ENCODE assay signal across 18 cellular contexts in genomic region chr13:75569576-75569975, GRCh38. TPM values are rescaled to one million over a fixed set of nuclear protein-coding genes. Genes with fewer than 3 reads are reported as not detected.
"Had no signal": no experiment of that assay in that cellular context is flagged by ENCODE, and none has a peak within 500 bp of the region (broad histone marks: within the 10 kb centered on the region; RNA-seq: fewer than 3 reads in every experiment).

No MANE protein-coding gene starts in this region.

- H3K4me3 Mint-ChIP-seq: activated CD4-positive, alpha-beta memory T cell treated with anti-CD3 and anti-CD28 coated beads for 36 hours; activated naive CD8-positive, alpha-beta T cell treated with anti-CD3 and anti-CD28 coated beads, Interleukin-2, amount 50 U/mL, for 24 hours; activated T-helper 1 cell treated with anti-CD3 and anti-CD28 coated beads, Interleukin-12 subunit alpha, Interleukin-12 subunit beta, Interleukin-2, Interleukin-4 antibody, amounts not matched to agents 30 ng/mL and 10 ng/mL and 1 ng/mL, durations not matched to agents 14 hours and 24 hours and 36 hours; dendritic cell treated with granulocyte-macrophage colony-stimulating factor and Interleukin-4, amounts not matched to agents 40 ng/mL and 50 ng/mL, for 4 days; natural killer cell; stimulated activated effector memory CD8-positive, alpha-beta T cell treated with anti-CD3 and anti-CD28 coated beads, Interleukin-12 subunit alpha, Interleukin-12 subunit beta, amount 100 ng/mL, for 72 hours; WTC11 had no signal

- H3K9me3 Mint-ChIP-seq: activated CD4-positive, alpha-beta memory T cell treated with anti-CD3 and anti-CD28 coated beads for 36 hours; activated naive CD8-positive, alpha-beta T cell treated with anti-CD3 and anti-CD28 coated beads, Interleukin-2, amount 50 U/mL, for 24 hours; activated T-helper 1 cell treated with anti-CD3 and anti-CD28 coated beads, Interleukin-12 subunit alpha, Interleukin-12 subunit beta, Interleukin-2, Interleukin-4 antibody, amounts not matched to agents 30 ng/mL and 10 ng/mL and 1 ng/mL, durations not matched to agents 14 hours and 24 hours and 36 hours; dendritic cell treated with granulocyte-macrophage colony-stimulating factor and Interleukin-4, amounts not matched to agents 40 ng/mL and 50 ng/mL, for 4 days; natural killer cell; stimulated activated effector memory CD8-positive, alpha-beta T cell treated with anti-CD3 and anti-CD28 coated beads, Interleukin-12 subunit alpha, Interleukin-12 subunit beta, amount 100 ng/mL, for 72 hours; WTC11 had no signal

- H3K4me1 Mint-ChIP-seq: activated naive CD8-positive, alpha-beta T cell treated with anti-CD3 and anti-CD28 coated beads, Interleukin-2, amount 50 U/mL, for 24 hours; stimulated activated effector memory CD8-positive, alpha-beta T cell treated with anti-CD3 and anti-CD28 coated beads, Interleukin-12 subunit alpha, Interleukin-12 subunit beta, amount 100 ng/mL, for 72 hours; WTC11 had no signal

- H3K9me3 ChIP-seq: ascending aorta, esophagus squamous epithelium, neutrophil, thoracic aorta had no signal

- FAIRE-seq: bronchial epithelial cell, TTC549 had no signal

- H3K27me3 ChIP-seq: ascending aorta, esophagus squamous epithelium, neutrophil had no signal

- H3K27ac Mint-ChIP-seq: activated CD4-positive, alpha-beta memory T cell treated with anti-CD3 and anti-CD28 coated beads for 36 hours; activated naive CD8-positive, alpha-beta T cell treated with anti-CD3 and anti-CD28 coated beads, Interleukin-2, amount 50 U/mL, for 24 hours; activated T-helper 1 cell treated with anti-CD3 and anti-CD28 coated beads, Interleukin-12 subunit alpha, Interleukin-12 subunit beta, Interleukin-2, Interleukin-4 antibody, amounts not matched to agents 30 ng/mL and 10 ng/mL and 1 ng/mL, durations not matched to agents 14 hours and 24 hours and 36 hours; dendritic cell treated with granulocyte-macrophage colony-stimulating factor and Interleukin-4, amounts not matched to agents 40 ng/mL and 50 ng/mL, for 4 days; natural killer cell; stimulated activated effector memory CD8-positive, alpha-beta T cell treated with anti-CD3 and anti-CD28 coated beads, Interleukin-12 subunit alpha, Interleukin-12 subunit beta, amount 100 ng/mL, for 72 hours; WTC11 had no signal

- H3K4me1 ChIP-seq: ascending aorta, esophagus squamous epithelium had no signal

- H3K27ac ChIP-seq: ascending aorta, esophagus squamous epithelium, neutrophil, thoracic aorta had no signal

- DNase-seq: activated CD4-positive, alpha-beta memory T cell treated with anti-CD3 and anti-CD28 coated beads for 36 hours; activated CD4-positive, alpha-beta T cell treated with anti-CD3 and anti-CD28 coated beads for 4 hours; activated naive CD4-positive, alpha-beta T cell; activated naive CD8-positive, alpha-beta T cell treated with anti-CD3 and anti-CD28 coated beads, Interleukin-2, amount 50 U/mL, for 24 hours; activated T-cell treated with anti-CD3 and anti-CD28 coated beads for 4 hours; effector CD8-positive, alpha-beta T cell; esophagus squamous epithelium; natural killer cell; stimulated activated CD4-positive, alpha-beta T cell treated with anti-CD3 and anti-CD28 coated beads, Interleukin-4, amount 100 ng/mL, for 24 hours had no signal

- H3K4me3 ChIP-seq: ascending aorta, esophagus squamous epithelium, thoracic aorta had no signal

- H3K27me3 Mint-ChIP-seq: activated CD4-positive, alpha-beta memory T cell treated with anti-CD3 and anti-CD28 coated beads for 36 hours; activated naive CD8-positive, alpha-beta T cell treated with anti-CD3 and anti-CD28 coated beads, Interleukin-2, amount 50 U/mL, for 24 hours; dendritic cell treated with granulocyte-macrophage colony-stimulating factor and Interleukin-4, amounts not matched to agents 40 ng/mL and 50 ng/mL, for 4 days had no signal

RNA-seq across cellular contexts. Expression of gene UCHL3, which starts 20.0 kb away (rescaled TPM):
- total RNA-seq: ascending aorta had no signal
